Comparison of ENCODE assay signal across 9 cellular contexts in the genomic region with DNA sequence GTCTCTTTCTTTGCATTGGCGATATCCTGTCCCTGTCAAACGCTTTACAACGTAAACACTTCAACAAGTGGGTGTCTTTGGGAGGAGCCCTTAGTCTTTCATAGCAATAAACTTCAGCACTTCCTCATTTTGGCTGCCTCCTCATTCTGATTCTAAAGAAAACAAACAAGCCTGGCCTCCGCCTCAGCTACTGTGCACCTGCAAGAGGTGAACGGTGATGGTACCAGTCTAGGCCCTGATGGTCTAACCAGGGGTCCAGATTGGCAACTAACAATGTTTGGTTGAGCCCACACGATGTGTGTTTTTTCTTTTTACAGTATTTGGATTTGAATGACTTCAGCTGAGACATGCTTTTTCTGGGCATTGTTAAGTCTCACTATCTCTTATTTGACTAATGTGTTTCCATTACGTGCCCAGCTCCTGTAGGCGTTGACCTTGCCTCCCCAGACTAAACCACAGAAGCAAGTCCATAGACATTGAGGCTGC. TPM values are rescaled to one million over a fixed set of nuclear protein-coding genes. Genes with fewer than 3 reads are reported as not detected.
DNase-seq lines count a peak whose midpoint lies in the region; ATAC-seq, FAIRE-seq and TF ChIP-seq lines count a peak whose summit lies in the region.
"Had no signal": no experiment of that assay in that cellular context is flagged by ENCODE, and none has a peak within 500 bp of the region (broad histone marks: within the 10 kb centered on the region; RNA-seq: fewer than 3 reads in every experiment).

No MANE protein-coding gene starts in this region.

- H3K4me1 ChIP-seq in mucosa of rectum (ENCODE audit: control insufficient read depth in 2 of 2, insufficient read depth in 2 of 2, low read length in 2 of 2) (peaks cover 11 to 14% of the 10 kb centered on the region in 2 donors), esophagus muscularis mucosa (no peaks in the 10 kb centered on the region)

- intact Hi-C loops in esophagus muscularis mucosa (cut with DNase I): no loop called here

- H3K36me3 ChIP-seq in mucosa of rectum (ENCODE audit: control insufficient read depth in 2 of 2, insufficient read depth in 2 of 2, low read length in 2 of 2) (no peaks in the 10 kb centered on the region), esophagus muscularis mucosa (no peaks in the 10 kb centered on the region)

- H3K27me3 ChIP-seq in mucosa of rectum (ENCODE audit: control insufficient read depth in 2 of 2, insufficient read depth in 2 of 2, low read length in 2 of 2) (no peaks in the 10 kb centered on the region), esophagus muscularis mucosa (peaks cover 0 to 4% (median 0%) of the 10 kb centered on the region in 4 donors)

- TF ChIP-seq EP300 in esophagus muscularis mucosa (IDR thresholded peaks at IDR 0.05): no peak

- H3K27ac ChIP-seq in mucosa of rectum (ENCODE audit: low read depth in 2 of 2, low read length in 2 of 2) (peak overlapping the region; percentile 66 to 75), esophagus muscularis mucosa (replicated peaks in 1 of 4) (no peak overlapping the region), coronary artery (no peak overlapping the region)
- H3K27ac ChIP-seq: epithelial cell of prostate had no signal

- ATAC-seq in GM19328 (IDR thresholded peaks at IDR 0.05; ENCODE audit: unreplicated experiment) (peak; percentile 95), HG03060 (IDR thresholded peaks at IDR 0.05; ENCODE audit: low read depth, unreplicated experiment) (peak; percentile 86)

- 62% methylated on average over 8 of the region's 8 CpGs for WGBS in esophagus muscularis mucosa

- TF ChIP-seq CTCF in esophagus muscularis mucosa (IDR thresholded peaks at IDR 0.05) (no peak), coronary artery (IDR thresholded peaks at IDR 0.05) (no peak)

- DNase-seq in RPMI8226: peak; percentile 53
- DNase-seq in effector CD4-positive, alpha-beta T cell: no peak
- no peak for DNase-seq in esophagus muscularis mucosa (ENCODE audit: extremely low spot score)
- DNase-seq in coronary artery (ENCODE audit: low spot score): no peak
- DNase-seq in H54 (ENCODE audit: insufficient read length, low spot score): no peak

- no peak for FAIRE-seq in H54 (lab: Jason Lieb, UNC)

- H3K4me3 ChIP-seq in mucosa of rectum (ENCODE audit: low read length in 2 of 2) (peak overlapping the region; percentile 30 to 34), esophagus muscularis mucosa (no peak overlapping the region), coronary artery (no peak overlapping the region)

- TF ChIP-seq POLR2A in esophagus muscularis mucosa (IDR thresholded peaks at IDR 0.05; ENCODE audit: low read depth) (no peak), H54 (IDR thresholded peaks at IDR 0.05; ENCODE audit: low read depth, low read length) (no peak)

- H3K9ac ChIP-seq in mucosa of rectum (ENCODE audit: low read depth in 1 of 2, low read length in 2 of 2): no peak overlapping the region

- H3K9me3 ChIP-seq in mucosa of rectum (ENCODE audit: control insufficient read depth in 2 of 2, low read length in 2 of 2): no peaks in the 10 kb centered on the region
- H3K9me3 ChIP-seq in esophagus muscularis mucosa: no peaks in the 10 kb centered on the region

RNA-seq across cellular contexts. Expression of a gene that starts 53.2 kb away (rescaled TPM):
- total RNA-seq in esophagus muscularis mucosa: 10 to 100 TPM; 50.9 to 66.4 (median 59.7) TPM

Comparison
In these comparisons a context has a peak if more than half of its experiments do, and no peak if none do; other contexts are left out.
1. H3K27ac ChIP-seq: peak in mucosa of rectum (2 of 2); none in esophagus muscularis mucosa (0 of 4) and coronary artery (0 of 2).
2. H3K4me3 ChIP-seq: peak in mucosa of rectum (2 of 2); none in esophagus muscularis mucosa (0 of 4) and coronary artery (single experiment).